In the genomic region with DNA sequence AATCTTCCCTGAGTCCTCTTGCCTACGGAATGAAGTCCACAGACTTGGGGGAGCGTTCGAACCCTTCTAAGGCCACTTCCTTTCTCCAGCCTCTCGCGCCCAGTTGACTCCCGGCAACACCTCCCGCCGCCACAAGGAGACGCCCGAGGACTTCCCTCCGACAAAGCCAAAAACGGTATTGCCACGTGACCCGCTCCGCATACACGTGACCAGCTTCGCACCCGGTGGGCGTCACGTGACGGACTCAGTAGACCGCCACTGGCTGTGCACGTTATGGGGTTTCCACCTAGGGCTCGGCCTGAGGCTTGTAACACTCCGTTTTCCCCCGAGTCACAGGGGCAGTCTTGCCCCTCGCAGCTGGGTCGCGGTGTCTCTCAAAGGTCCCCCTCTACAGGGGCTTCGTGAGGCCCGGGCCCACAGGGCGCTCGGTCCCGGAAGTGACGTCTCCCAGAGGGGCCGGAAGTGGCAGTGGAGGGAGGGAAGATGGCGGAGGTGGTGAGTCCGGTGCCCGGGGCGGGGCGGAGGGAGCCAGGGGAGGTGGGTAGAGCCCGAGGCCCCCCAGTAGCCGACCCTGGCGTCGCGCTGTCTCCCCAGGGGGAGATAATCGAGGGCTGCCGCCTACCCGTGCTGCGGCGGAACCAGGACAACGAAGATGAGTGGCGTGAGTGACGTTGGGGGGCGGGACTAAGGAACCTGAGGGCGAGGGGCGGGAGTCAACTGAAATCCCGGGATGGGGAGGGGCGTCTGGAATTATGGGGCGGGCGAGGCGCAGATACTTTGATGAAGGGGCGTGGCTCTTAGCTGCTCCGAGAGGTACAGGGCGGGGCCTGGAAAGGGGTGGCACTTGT, we compare ENCODE assay signal across 8 cellular contexts. TPM values are rescaled to one million over a fixed set of nuclear protein-coding genes. Genes with fewer than 3 reads are reported as not detected.
DNase-seq lines count a peak whose midpoint lies in the region; ATAC-seq, FAIRE-seq and TF ChIP-seq lines count a peak whose summit lies in the region.

KAT5 (plus strand) TSS at position 468 of the 848 bp plus-strand sequence; CDS start at position 484, 16 bp downstream.

- peak; percentile 96 for TF ChIP-seq POLR2A in breast epithelium (IDR thresholded peaks at IDR 0.05)

- no peak for FAIRE-seq in small intestine (lab: Jason Lieb, UNC)

- intact Hi-C loops in breast epithelium (cut with DNase I; ENCODE audit: low total_unique reads): loop anchor here (5.0 kb wide), 2 partner anchors 65 to 105 kb away; no protein-coding TSS in a partner anchor

- CTCF ChIA-PET in AG04449 (lab: Yijun Ruan, JAX): interaction anchor here (0.7 to 9.5 kb wide), 58 partner anchors 9 to 571 kb away, joined by 3 to 170 read pairs (median 6); partner anchors contain the start of genes AP5B1, FIBP, MUS81 and RELA

- POLR2A ChIA-PET in AG04449 (lab: Yijun Ruan, JAX): interaction anchor here (0.7 to 2.2 kb wide), 11 partner anchors 9 to 178 kb away, joined by 3 to 23 read pairs (median 4); partner anchors contain the start of genes CCDC85B, CFL1, MUS81 and RNASEH2C

- no peaks in the 10 kb centered on the region for H3K36me3 ChIP-seq in breast epithelium
- peaks cover 15 to 16% of the 10 kb centered on the region in 2 donors for H3K36me3 ChIP-seq in small intestine (ENCODE audit: control insufficient read depth in 2 of 2, insufficient read depth in 2 of 2, low read length in 2 of 2)

- peaks cover 0 to 10% of the 10 kb centered on the region in 2 donors for H3K4me1 ChIP-seq in breast epithelium
- peaks cover 0 to 2% of the 10 kb centered on the region in 2 donors for H3K4me1 ChIP-seq in small intestine (ENCODE audit: control insufficient read depth in 2 of 2, insufficient read depth in 1 of 2, low read depth in 1 of 2, low read length in 1 of 2)

- H3K27ac ChIP-seq in VCaP (peak within 1 kb of the TSS; percentile 100), breast epithelium (peak within 1 kb of the TSS; percentile 99 to 100), small intestine (ENCODE audit: low read depth in 1 of 2, low read length in 1 of 2) (peak within 1 kb of the TSS; percentile 84 to 96)

- TF ChIP-seq CTCF in AG04449 (IDR thresholded peaks at IDR 0.05; ENCODE audit: insufficient read depth, low read length, missing control alignments): peak; percentile 94
- TF ChIP-seq CTCF in VCaP (conservative IDR thresholded peaks at IDR 0.05): peak; percentile 100
- TF ChIP-seq CTCF in breast epithelium (IDR thresholded peaks at IDR 0.05): peak; percentile 100

- no peaks in the 10 kb centered on the region for H3K27me3 ChIP-seq in breast epithelium
- H3K27me3 ChIP-seq in small intestine (ENCODE audit: control insufficient read depth in 2 of 2, insufficient read depth in 2 of 2, low read length in 2 of 2): no peaks in the 10 kb centered on the region

- WGBS in small intestine, 3 donors: 0 to 1% (median 0%) methylated on average over 60 to 65 of the region's 65 CpGs

- DNase-seq in AG04449 (ENCODE audit: low read depth, low spot score) (peak; percentile 83), NCI-H2196 (lab: John Stamatoyannopoulos, UW; ENCODE audit: unreplicated experiment) (peak; percentile 98), breast epithelium (ENCODE audit: low spot score in 2 of 2) (peak; percentile 99 to 100), iPS-NIHi11 (ENCODE audit: low spot score) (peak; percentile 94), small intestine (peak; percentile 99)

- H3K9me3 ChIP-seq in breast epithelium (no peaks in the 10 kb centered on the region), small intestine (ENCODE audit: control insufficient read depth, low read depth) (no peaks in the 10 kb centered on the region)

- peak; percentile 78 for ATAC-seq in GM18867 (IDR thresholded peaks at IDR 0.05; ENCODE audit: unreplicated experiment)
- ATAC-seq in HG03108 (IDR thresholded peaks at IDR 0.05; ENCODE audit: unreplicated experiment): peak; percentile 65

- H3K4me3 ChIP-seq in AG04449 (ENCODE audit: low read depth, low read length) (peak within 1 kb of the TSS; percentile 87), breast epithelium (peak within 1 kb of the TSS; percentile 74 to 85 (median 80)), small intestine (ENCODE audit: low read depth in 1 of 2, low read length in 2 of 2) (peak within 1 kb of the TSS; percentile 53 to 61)

RNA-seq across cellular contexts. Expression of gene KAT5, which starts in this region (rescaled TPM):
- 10 to 100 TPM; 50.1 to 66.7 (median 61.3) TPM for total RNA-seq in breast epithelium
- 10 to 100 TPM; 68.2 to 76.7 (median 73.9) TPM for polyA plus RNA-seq in small intestine

Comparison
In these comparisons a context has a peak if more than half of its experiments do, and no peak if none do; other contexts are left out.
1. Peak in every context shown above with its lines: DNase-seq, ATAC-seq, H3K4me3 ChIP-seq and H3K27ac ChIP-seq.